In genomic region chr6:78867370-78868040, GRCh38 we compare ENCODE assay signal across 1 cellular context.
TF ChIP-seq lines count a peak whose summit lies in the region.

TSS of gene IRAK1BP1 (plus strand) at chr6:78867551. CDS start at chr6:78867577, 26 bp downstream.

TF ChIP-seq in HEK293, 187 proteins besides CTCF, POLR2A, EP300 and RAD21 (continued from another document and continues in another):
- peak; percentile 98 for TF ChIP-seq PRDM10 (tag by site-specific recombination; IDR thresholded peaks at IDR 0.05)
- TF ChIP-seq ZNF324 (tag by site-specific recombination; IDR thresholded peaks at IDR 0.05), result peak; percentile 83; the same call in 1 of the 2 replicates
- 0 out of 2 replicates have a peak, but pooled peaks have one; percentile 66 for TF ChIP-seq TSHZ1 (tag by site-specific recombination; IDR thresholded peaks at IDR 0.05; ENCODE audit: borderline replicate concordance)
- peak; percentile 79 for TF ChIP-seq ZBTB8A (tag by site-specific recombination; IDR thresholded peaks at IDR 0.05)
- peak; percentile 88 for TF ChIP-seq ZBTB48 (tag by site-specific recombination; IDR thresholded peaks at IDR 0.05)
- TF ChIP-seq ZNF404 (tag by site-specific recombination; IDR thresholded peaks at IDR 0.05), result no peak
- peak; percentile 26; the same call in 1 of the 2 replicates for TF ChIP-seq SP2 (tag by site-specific recombination; IDR thresholded peaks at IDR 0.05)
- TF ChIP-seq ZNF530 (tag by site-specific recombination; IDR thresholded peaks at IDR 0.05; ENCODE audit: low read depth), result no peak
- peak; percentile 98 for TF ChIP-seq GLIS2 (tag by site-specific recombination; IDR thresholded peaks at IDR 0.05)
- TF ChIP-seq ZNF223 (tag by site-specific recombination; IDR thresholded peaks at IDR 0.05), result no peak
- 0 out of 2 replicates have a peak, but pooled peaks have one; percentile 38 for TF ChIP-seq KLF8 (tag by site-specific recombination; IDR thresholded peaks at IDR 0.05)
- no peak for TF ChIP-seq ZNF670 (tag by site-specific recombination; IDR thresholded peaks at IDR 0.05; ENCODE audit: low read depth)
- TF ChIP-seq ZNF776 (tag by site-specific recombination; IDR thresholded peaks at IDR 0.05; ENCODE audit: borderline replicate concordance), result no peak
- TF ChIP-seq ZNF518A (tag by site-specific recombination; conservative IDR thresholded peaks at IDR 0.05; ENCODE audit: low read depth), result peak; percentile 40; the same call in 1 of the 2 replicates
- TF ChIP-seq ZBTB44 (tag by site-specific recombination; IDR thresholded peaks at IDR 0.05), result no peak
- no peak for TF ChIP-seq ZNF155 (tag by site-specific recombination; IDR thresholded peaks at IDR 0.05)
- 0 out of 2 replicates have a peak, but pooled peaks have one; percentile 33 for TF ChIP-seq ZBTB7A (tag by site-specific recombination; IDR thresholded peaks at IDR 0.05; ENCODE audit: low read depth)
- no peak for TF ChIP-seq ZNF747 (tag by site-specific recombination; IDR thresholded peaks at IDR 0.05)
- peak; percentile 97 for TF ChIP-seq ZNF561 (tag by site-specific recombination; IDR thresholded peaks at IDR 0.05; ENCODE audit: borderline replicate concordance)
- no peak for TF ChIP-seq PBX3 (CRISPR knock-in tag; IDR thresholded peaks at IDR 0.05)
- TF ChIP-seq BCL11B (tag by site-specific recombination; IDR thresholded peaks at IDR 0.05; ENCODE audit: low read depth), result peak; percentile 80; the same call in 1 of the 2 replicates
- TF ChIP-seq ZNF626 (tag by site-specific recombination; IDR thresholded peaks at IDR 0.05), result no peak
- TF ChIP-seq MZF1 (tag by site-specific recombination; IDR thresholded peaks at IDR 0.05; ENCODE audit: borderline replicate concordance), result no peak; the same call in 1 of the 2 replicates
- peak; percentile 66; the same call in 1 of the 2 replicates for TF ChIP-seq ZNF423 (tag by site-specific recombination; IDR thresholded peaks at IDR 0.05)
- TF ChIP-seq PRDM1 (tag by site-specific recombination; IDR thresholded peaks at IDR 0.05), result no peak
- no peak for TF ChIP-seq REPIN1 (tag by site-specific recombination; IDR thresholded peaks at IDR 0.05; ENCODE audit: low read depth)
- no peak; the same call in 1 of the 2 replicates for TF ChIP-seq ZNF280D (tag by site-specific recombination; IDR thresholded peaks at IDR 0.05)
- TF ChIP-seq ZNF341 (tag by site-specific recombination; IDR thresholded peaks at IDR 0.05; ENCODE audit: low read depth), result peak; percentile 88
- no peak for TF ChIP-seq ZNF488 (tag by site-specific recombination; IDR thresholded peaks at IDR 0.05)
- TF ChIP-seq ZNF596 (tag by site-specific recombination; IDR thresholded peaks at IDR 0.05), result no peak
- peak; percentile 63; the same call in 1 of the 2 replicates for TF ChIP-seq YY2 (tag by site-specific recombination; IDR thresholded peaks at IDR 0.05)
- TF ChIP-seq WT1 (tag by site-specific recombination; IDR thresholded peaks at IDR 0.05), result peak; percentile 35; the same call in 1 of the 2 replicates
- TF ChIP-seq ZNF791 (tag by site-specific recombination; IDR thresholded peaks at IDR 0.05), result no peak
- no peak for TF ChIP-seq SALL2 (tag by site-specific recombination; IDR thresholded peaks at IDR 0.05; ENCODE audit: borderline replicate concordance)
- no peak for TF ChIP-seq ZNF677 (tag by site-specific recombination; IDR thresholded peaks at IDR 0.05)
- no peak for TF ChIP-seq SCRT1 (tag by site-specific recombination; IDR thresholded peaks at IDR 0.05; ENCODE audit: borderline replicate concordance)
- no peak for TF ChIP-seq RBAK (tag by site-specific recombination; IDR thresholded peaks at IDR 0.05)
- TF ChIP-seq ZBTB1 (tag by site-specific recombination; IDR thresholded peaks at IDR 0.05), result no peak
- TF ChIP-seq ZNF843 (tag by site-specific recombination; IDR thresholded peaks at IDR 0.05), result no peak; the same call in none of the 2 replicates
- TF ChIP-seq ZNF18 (tag by site-specific recombination; IDR thresholded peaks at IDR 0.05), result peak; percentile 55; the same call in 1 of the 2 replicates
